Comparison of ENCODE assay signal across 1 cellular context in genomic region chr11:121372671-121373429, GRCh38.
A peak's percentile ranks its signal among the peaks of the same experiment; 100 is the strongest.
TF ChIP-seq lines count a peak whose summit lies in the region.

No MANE protein-coding gene starts in this region.

TF ChIP-seq in GM12878, 131 proteins besides CTCF, POLR2A, EP300 and RAD21 (continued from another document):
- TF ChIP-seq ZBTB40 (IDR thresholded peaks at IDR 0.05; ENCODE audit: borderline replicate concordance) (no peak), EED (IDR thresholded peaks at IDR 0.05; ENCODE audit: low read depth) (0 out of 2 replicates have a peak, but pooled peaks have one; percentile 11)
